24 cellular contexts compared by ENCODE assay signal in genomic region chr22:42976534-42976933, GRCh38.
"Had no signal": no experiment of that assay in that cellular context is flagged by ENCODE, and none has a peak within 500 bp of the region (broad histone marks: within the 10 kb centered on the region; RNA-seq: fewer than 3 reads in every experiment).

No MANE protein-coding gene starts in this region.

- H3K36me3 ChIP-seq: esophagus squamous epithelium, ovary, right lobe of liver, stomach, suprapubic skin, tibial nerve had no signal

- H3K27me3 Mint-ChIP-seq: naive B cell; progenitor cell of endocrine pancreas; stimulated activated naive B cell treated with anti-CD40 and anti-IgM and Interleukin-4, amounts not matched to agents 10 μg/mL and 1 μg/mL and 100 μg/mL, for 72 hours; T-helper 17 cell had no signal

- H3K9me3 Mint-ChIP-seq: activated naive CD4-positive, alpha-beta T cell treated with anti-CD3 and anti-CD28 coated beads, Interleukin-2, amount 50 U/mL, for 72 hours; activated T-cell treated with anti-CD3 and anti-CD28 coated beads, Interleukin-2, amount 50 U/mL, for 72 hours; stimulated activated naive B cell treated with anti-CD40 and anti-IgM and Interleukin-4, amounts not matched to agents 10 μg/mL and 1 μg/mL and 100 μg/mL, for 72 hours had no signal

- H3K27ac ChIP-seq: epithelial cell of prostate, ovary, right lobe of liver, suprapubic skin, tibial nerve had no signal

- ATAC-seq: activated naive CD4-positive, alpha-beta T cell treated with anti-CD3 and anti-CD28 coated beads, Interleukin-2, amount 50 U/mL, for 72 hours; activated T-cell treated with anti-CD3 and anti-CD28 coated beads, Interleukin-2, amount 50 U/mL, for 72 hours; left ventricle myocardium superior; right lobe of liver; T-helper 17 cell had no signal

- H3K36me3 Mint-ChIP-seq: naive B cell had no signal

- H3K4me3 Mint-ChIP-seq: activated T-cell treated with anti-CD3 and anti-CD28 coated beads, Interleukin-2, amount 50 U/mL, for 72 hours; naive B cell; nephron progenitor cell; stimulated activated naive B cell treated with anti-CD40 and anti-IgM and Interleukin-4, amounts not matched to agents 10 μg/mL and 1 μg/mL and 100 μg/mL, for 72 hours; T-helper 17 cell had no signal

- H3K4me3 ChIP-seq: esophagus squamous epithelium, ovary, right lobe of liver, skin epidermis, stomach, suprapubic skin, tibial nerve had no signal

- H3K27me3 ChIP-seq: esophagus squamous epithelium, ovary, right lobe of liver, stomach, suprapubic skin, tibial nerve had no signal

- DNase-seq: activated CD4-positive, alpha-beta T cell treated with anti-CD3 and anti-CD28 coated beads for 1 hour; activated CD4-positive, alpha-beta T cell treated with anti-CD3 and anti-CD28 coated beads, Interleukin-2, amount 50 U/mL, for 1 hour; activated naive CD4-positive, alpha-beta T cell; activated T-cell treated with anti-CD3 and anti-CD28 coated beads for 4 hours; activated T-cell treated with anti-CD3 and anti-CD28 coated beads, Interleukin-2, amount 50 U/mL, for 72 hours; dermis blood vessel endothelial cell; effector CD4-positive, alpha-beta T cell; esophagus squamous epithelium; left ventricle myocardium superior; naive B cell; nephron progenitor cell; ovary; right lobe of liver; stimulated activated CD4-positive, alpha-beta T cell treated with anti-CD3 and anti-CD28 coated beads, Interleukin-1b, Interleukin-23, amount 100 ng/mL, for 48 hours; stimulated activated naive B cell treated with anti-CD40 and anti-IgM and Interleukin-4, amounts not matched to agents 10 μg/mL and 1 μg/mL and 100 μg/mL, for 72 hours; stomach; T-helper 17 cell; T1000 had no signal

- H3K27ac Mint-ChIP-seq: activated naive CD4-positive, alpha-beta T cell treated with anti-CD3 and anti-CD28 coated beads, Interleukin-2, amount 50 U/mL, for 72 hours; activated T-cell treated with anti-CD3 and anti-CD28 coated beads, Interleukin-2, amount 50 U/mL, for 72 hours; nephron progenitor cell; stimulated activated naive B cell treated with anti-CD40 and anti-IgM and Interleukin-4, amounts not matched to agents 10 μg/mL and 1 μg/mL and 100 μg/mL, for 72 hours; T-helper 17 cell had no signal

- H3K9me3 ChIP-seq: esophagus squamous epithelium, ovary, right lobe of liver, stomach, suprapubic skin, tibial nerve had no signal
